8 cellular contexts compared by ENCODE assay signal in genomic region chr1:214637722-214638473, GRCh38. TPM values are rescaled to one million over a fixed set of nuclear protein-coding genes. Genes with fewer than 3 reads are reported as not detected.
DNase-seq lines count a peak whose midpoint lies in the region; ATAC-seq, FAIRE-seq and TF ChIP-seq lines count a peak whose summit lies in the region.

No MANE protein-coding gene starts in this region.

- POLR2A ChIA-PET in AG04449 (lab: Yijun Ruan, JAX), result no interaction called here

- no peaks in the 10 kb centered on the region for H3K4me1 Mint-ChIP-seq in memory B cell

- ATAC-seq in DND-41 (ENCODE audit: insufficient read depth, low read depth) (peak; percentile 63; the same call in 1 of the 3 replicates), HG02623 (IDR thresholded peaks at IDR 0.05; ENCODE audit: unreplicated experiment) (peak; percentile 79), memory B cell (ENCODE audit: low read depth) (peak; percentile 41)

- H3K27me3 ChIP-seq in DND-41 (ENCODE audit: insufficient read depth, low read length, poor library complexity), result no peaks in the 10 kb centered on the region
- H3K27me3 ChIP-seq in OCI-LY3 (ENCODE audit: low read depth, low read length), result no peaks in the 10 kb centered on the region
- H3K27me3 ChIP-seq in bronchial epithelial cell (ENCODE audit: control insufficient read depth, insufficient read depth, low read length), result no peaks in the 10 kb centered on the region

- H3K4me3 Mint-ChIP-seq in memory B cell, result no peak overlapping the region

- TF ChIP-seq CTCF in AG04449 (IDR thresholded peaks at IDR 0.05; ENCODE audit: insufficient read depth, low read length, missing control alignments), result peak; percentile 57
- TF ChIP-seq CTCF in DND-41 (IDR thresholded peaks at IDR 0.05; ENCODE audit: borderline replicate concordance, extremely low read depth, low read length, poor library complexity, severe bottlenecking), result peak; percentile 66
- peak; percentile 84 for TF ChIP-seq CTCF in OCI-LY3 (IDR thresholded peaks at IDR 0.05; ENCODE audit: low read depth, low read length)
- peak; percentile 65 for TF ChIP-seq CTCF in bronchial epithelial cell (IDR thresholded peaks at IDR 0.05; ENCODE audit: insufficient read depth, low read length, severe bottlenecking)

- H3K4me1 ChIP-seq in DND-41 (ENCODE audit: insufficient read depth, low read length) (no peaks in the 10 kb centered on the region), OCI-LY3 (ENCODE audit: low read length) (no peaks in the 10 kb centered on the region)

- intact Hi-C loops in posterior vena cava (cut with DNase I), result no loop called here

- DNase-seq in AG04449 (ENCODE audit: low read depth, low spot score) (no peak), DND-41 (peak; percentile 31), bronchial epithelial cell (ENCODE audit: low read depth) (peak; percentile 62), memory B cell (ENCODE audit: low spot score in 2 of 2) (no peak), posterior vena cava (ENCODE audit: low spot score) (no peak), GM12891 (ENCODE audit: insufficient read length, low spot score) (no peak)

- H4K20me1 ChIP-seq in DND-41 (ENCODE audit: insufficient read depth, low read length) (peaks cover 11% of the 10 kb centered on the region), OCI-LY3 (ENCODE audit: insufficient read depth, low read length) (no peaks in the 10 kb centered on the region; the same call in 1 of the 2 replicates)

- H3K9me3 ChIP-seq in DND-41 (ENCODE audit: insufficient read depth, low read length, severe bottlenecking), result no peaks in the 10 kb centered on the region
- H3K9me3 ChIP-seq in OCI-LY3 (ENCODE audit: insufficient read depth, low read length), result no peaks in the 10 kb centered on the region

- no peaks in the 10 kb centered on the region for H3K27me3 Mint-ChIP-seq in memory B cell

- no peak overlapping the region for H3K27ac Mint-ChIP-seq in memory B cell

- CTCF ChIA-PET in AG04449 (lab: Yijun Ruan, JAX), result interaction anchor here (0.7 to 9.3 kb wide), 39 partner anchors 10 to 962 kb away, joined by 3 to 147 read pairs (median 4); no protein-coding TSS in a partner anchor

- H3K36me3 Mint-ChIP-seq in memory B cell, result peaks cover 2% of the 10 kb centered on the region

- peaks cover 12% of the 10 kb centered on the region for H3K79me2 ChIP-seq in DND-41 (ENCODE audit: insufficient read depth, low read length)
- H3K79me2 ChIP-seq in OCI-LY3 (ENCODE audit: low read length), result peaks cover 3% of the 10 kb centered on the region; the same call in 1 of the 2 replicates

- H2AFZ ChIP-seq in DND-41 (ENCODE audit: low read depth, low read length) (no peak overlapping the region), OCI-LY3 (ENCODE audit: low read depth, low read length) (no peak overlapping the region)

- no peaks in the 10 kb centered on the region for H3K9me3 Mint-ChIP-seq in memory B cell

- FAIRE-seq in bronchial epithelial cell (lab: Jason Lieb, UNC) (no peak), GM12891 (lab: Jason Lieb, UNC) (no peak)

- no peak overlapping the region for H3K4me2 ChIP-seq in DND-41 (ENCODE audit: insufficient read depth, low read length)
- no peak overlapping the region for H3K4me2 ChIP-seq in OCI-LY3 (ENCODE audit: low read length)

- no peak overlapping the region for H3K9ac ChIP-seq in DND-41 (ENCODE audit: low read depth, low read length)
- H3K9ac ChIP-seq in OCI-LY3 (ENCODE audit: low read length), result no peak overlapping the region

- no peak overlapping the region for H3K4me3 ChIP-seq in AG04449 (ENCODE audit: low read depth, low read length)
- no peak overlapping the region for H3K4me3 ChIP-seq in DND-41 (ENCODE audit: low read depth in 1 of 2, low read length in 2 of 2)
- H3K4me3 ChIP-seq in OCI-LY3 (ENCODE audit: low read length), result no peak overlapping the region
- no peak overlapping the region for H3K4me3 ChIP-seq in bronchial epithelial cell (ENCODE audit: low read depth, low read length)

- H3K27ac ChIP-seq in DND-41 (ENCODE audit: low read length) (no peak overlapping the region), OCI-LY3 (ENCODE audit: low read length) (no peak overlapping the region)

- peaks cover 100% of the 10 kb centered on the region for H3K36me3 ChIP-seq in DND-41 (ENCODE audit: insufficient read depth, low read length)
- peaks cover 91% of the 10 kb centered on the region for H3K36me3 ChIP-seq in OCI-LY3 (replicated peaks; ENCODE audit: low read depth, low read length)
- peaks cover 2% of the 10 kb centered on the region for H3K36me3 ChIP-seq in bronchial epithelial cell (ENCODE audit: control insufficient read depth, insufficient read depth, low read length)

- TF ChIP-seq POLR2A in GM12891 (IDR thresholded peaks at IDR 0.05; ENCODE audit: low read depth, low read length), result no peak

TF ChIP-seq in GM12891, 5 proteins besides CTCF, POLR2A, EP300 and RAD21:
- no peak for TF ChIP-seq POLR2AphosphoS5 (IDR thresholded peaks at IDR 0.05; ENCODE audit: low read depth, low read length)
- no peak for TF ChIP-seq POU2F2 (IDR thresholded peaks at IDR 0.05; ENCODE audit: low read depth, low read length)
- TF ChIP-seq PAX5 (IDR thresholded peaks at IDR 0.05; ENCODE audit: insufficient read depth, low read length, severe bottlenecking), result no peak
- no peak for TF ChIP-seq SPI1 (IDR thresholded peaks at IDR 0.05; ENCODE audit: low read depth, low read length)
- no peak for TF ChIP-seq TAF1 (IDR thresholded peaks at IDR 0.05; ENCODE audit: low read depth, low read length)

RNA-seq across cellular contexts. Expression of gene CENPF, which starts 34.9 kb away (rescaled TPM):
- 0.53 and 1.7 TPM in 2 replicates for total RNA-seq in bronchial epithelial cell
- 1 to 10 TPM in 1 of 2 donors, under 1 TPM in 1; 0.52 to 1.3 TPM for total RNA-seq in posterior vena cava
- 34.5 TPM for polyA plus RNA-seq in GM12891 (2012; ENCODE audit: low read depth, missing spikeins)

Comparison
In these comparisons a context has a peak if more than half of its experiments do, and no peak if none do; other contexts are left out.
1. DNase-seq: peak in DND-41 (single experiment) and bronchial epithelial cell (single experiment); none in AG04449 (single experiment), memory B cell (0 of 2), posterior vena cava (single experiment) and GM12891 (single experiment).
2. Peak in every context shown above with its lines, with median percentiles within 50 percentile points of each other: CTCF ChIP-seq and ATAC-seq.